8 cellular contexts compared by ENCODE assay signal in genomic region chr3:3178498-3179328, GRCh38. TPM values are rescaled to one million over a fixed set of nuclear protein-coding genes. Genes with fewer than 3 reads are reported as not detected.
A peak's percentile ranks its signal among the peaks of the same experiment; 100 is the strongest.
DNase-seq lines count a peak whose midpoint lies in the region; ATAC-seq and TF ChIP-seq lines count a peak whose summit lies in the region.

No MANE protein-coding gene starts in this region.

- TF ChIP-seq POLR2A in right lobe of liver (IDR thresholded peaks at IDR 0.05) = no peak

- peaks cover 0 to 2% (median 0%) of the 10 kb centered on the region in 7 donors for H3K9me3 Mint-ChIP-seq in CD4-positive, CD25-positive, alpha-beta regulatory T cell
- no peaks in the 10 kb centered on the region for H3K9me3 Mint-ChIP-seq in activated naive CD8-positive, alpha-beta T cell treated with anti-CD3 and anti-CD28 coated beads for 36 hours

- H3K27me3 Mint-ChIP-seq in CD4-positive, CD25-positive, alpha-beta regulatory T cell = peaks cover 5% of the 10 kb centered on the region
- no peaks in the 10 kb centered on the region for H3K27me3 Mint-ChIP-seq in activated naive CD8-positive, alpha-beta T cell treated with anti-CD3 and anti-CD28 coated beads for 36 hours

- WGBS in right lobe of liver (ENCODE audit: insufficient coverage, low coverage, low lambda C conversion rate, missing lambda C conversion rate) = 16% methylated on average over 16 of the region's 16 CpGs

- H3K4me1 ChIP-seq in CD4-positive, CD25-positive, alpha-beta regulatory T cell (ENCODE audit: control insufficient read depth, insufficient read depth, low read length, poor library complexity, severe bottlenecking) = peaks cover 45% of the 10 kb centered on the region
- peaks cover 0 to 16% (median 4%) of the 10 kb centered on the region in 4 donors for H3K4me1 ChIP-seq in right lobe of liver
- H3K4me1 ChIP-seq in upper lobe of right lung = peaks cover 28% of the 10 kb centered on the region

- peak overlapping the region; percentile 86 for H3K27ac ChIP-seq in CD4-positive, CD25-positive, alpha-beta regulatory T cell (ENCODE audit: insufficient read depth, low read length, poor library complexity, severe bottlenecking)
- peak overlapping the region; percentile 76 to 80 (median 79) for H3K27ac ChIP-seq in right lobe of liver
- H3K27ac ChIP-seq in upper lobe of right lung = peak overlapping the region; percentile 89

- intact Hi-C loops in right lobe of liver (cut with DNase I) = no loop called here
- intact Hi-C loops in upper lobe of right lung (cut with DNase I) = no loop called here

- peak overlapping the region; percentile 84 to 98 (median 93) for H3K4me3 Mint-ChIP-seq in CD4-positive, CD25-positive, alpha-beta regulatory T cell
- peak overlapping the region; percentile 97 for H3K4me3 Mint-ChIP-seq in activated naive CD8-positive, alpha-beta T cell treated with anti-CD3 and anti-CD28 coated beads for 36 hours

- H3K9me3 ChIP-seq in CD4-positive, CD25-positive, alpha-beta regulatory T cell (ENCODE audit: control insufficient read depth in 2 of 2, low read length in 2 of 2) = no peaks in the 10 kb centered on the region
- H3K9me3 ChIP-seq in right lobe of liver (peaks cover 0 to 3% (median 0%) of the 10 kb centered on the region in 4 donors), upper lobe of right lung (no peaks in the 10 kb centered on the region)

- no peak for TF ChIP-seq CTCF in right lobe of liver (IDR thresholded peaks at IDR 0.05)
- no peak for TF ChIP-seq CTCF in upper lobe of right lung (IDR thresholded peaks at IDR 0.05)

- H3K36me3 ChIP-seq in CD4-positive, CD25-positive, alpha-beta regulatory T cell (ENCODE audit: control insufficient read depth, insufficient read depth, low read length) = peaks cover 21% of the 10 kb centered on the region
- H3K36me3 ChIP-seq in right lobe of liver (peaks cover 0 to 15% (median 2%) of the 10 kb centered on the region in 4 donors), upper lobe of right lung (peaks cover 18% of the 10 kb centered on the region)

- no peaks in the 10 kb centered on the region for H3K27me3 ChIP-seq in CD4-positive, CD25-positive, alpha-beta regulatory T cell (ENCODE audit: control insufficient read depth, insufficient read depth, low read length)
- H3K27me3 ChIP-seq in right lobe of liver (no peaks in the 10 kb centered on the region), upper lobe of right lung (no peaks in the 10 kb centered on the region)

- DNase-seq in CD4-positive, CD25-positive, alpha-beta regulatory T cell = peak in 1 of 3 donors; percentile 23
- no peak for DNase-seq in activated naive CD8-positive, alpha-beta T cell treated with anti-CD3 and anti-CD28 coated beads for 36 hours
- DNase-seq in right lobe of liver (no peak), upper lobe of right lung (no peak), amniotic stem cell (lab: John Stamatoyannopoulos, UW) (no peak)

- peaks cover 35 to 56% (median 46%) of the 10 kb centered on the region in 4 donors for H3K4me1 Mint-ChIP-seq in CD4-positive, CD25-positive, alpha-beta regulatory T cell
- peaks cover 39% of the 10 kb centered on the region for H3K4me1 Mint-ChIP-seq in activated naive CD8-positive, alpha-beta T cell treated with anti-CD3 and anti-CD28 coated beads for 36 hours

- ATAC-seq in CD4-positive, CD25-positive, alpha-beta regulatory T cell (ENCODE audit: low read depth in 2 of 2) = peak in 1 of 2 donors; percentile 0
- ATAC-seq in HG02610 (IDR thresholded peaks at IDR 0.05; ENCODE audit: unreplicated experiment) = peak; percentile 1
- ATAC-seq in right lobe of liver = no peak
- ATAC-seq in upper lobe of right lung = no peak
- ATAC-seq in HG02973 (IDR thresholded peaks at IDR 0.05; ENCODE audit: unreplicated experiment) = no peak
- no peak for ATAC-seq in HG02840 (IDR thresholded peaks at IDR 0.05; ENCODE audit: low FRiP score, unreplicated experiment)

- H3K36me3 Mint-ChIP-seq in CD4-positive, CD25-positive, alpha-beta regulatory T cell = peaks cover 9% of the 10 kb centered on the region
- H3K36me3 Mint-ChIP-seq in activated naive CD8-positive, alpha-beta T cell treated with anti-CD3 and anti-CD28 coated beads for 36 hours = peaks cover 16% of the 10 kb centered on the region

- H3K4me3 ChIP-seq in CD4-positive, CD25-positive, alpha-beta regulatory T cell (ENCODE audit: low read depth, low read length) = peak overlapping the region; percentile 99
- H3K4me3 ChIP-seq in right lobe of liver (peak overlapping the region; percentile 90 to 98 (median 93)), upper lobe of right lung (peak overlapping the region; percentile 97)

- H3K27ac Mint-ChIP-seq in CD4-positive, CD25-positive, alpha-beta regulatory T cell = peak overlapping the region; percentile 94 to 97 (median 96)
- peak overlapping the region; percentile 90 for H3K27ac Mint-ChIP-seq in activated naive CD8-positive, alpha-beta T cell treated with anti-CD3 and anti-CD28 coated beads for 36 hours

RNA-seq across cellular contexts. Expression of gene CRBN, which starts 0.8 kb away (rescaled TPM):
- 137 TPM for total RNA-seq in CD4-positive, CD25-positive, alpha-beta regulatory T cell
- polyA plus RNA-seq in CD4-positive, CD25-positive, alpha-beta regulatory T cell = 100 to 1,000 TPM; 129 to 179 (median 169) TPM
- total RNA-seq in activated naive CD8-positive, alpha-beta T cell treated with anti-CD3 and anti-CD28 coated beads for 36 hours = 10 to 100 TPM; 37.7 to 43.6 TPM
- total RNA-seq in right lobe of liver (10 to 100 TPM; 21.7 to 32.3 (median 24.1) TPM), upper lobe of right lung (56.0 TPM)

RNA-seq across cellular contexts. Expression of gene TRNT1, which starts 52.0 kb away (rescaled TPM):
- total RNA-seq in CD4-positive, CD25-positive, alpha-beta regulatory T cell = 29.0 TPM
- polyA plus RNA-seq in CD4-positive, CD25-positive, alpha-beta regulatory T cell = 10 to 100 TPM; 20.3 to 27.2 (median 25.3) TPM
- total RNA-seq in activated naive CD8-positive, alpha-beta T cell treated with anti-CD3 and anti-CD28 coated beads for 36 hours = 10 to 100 TPM; 52.0 to 59.5 TPM
- total RNA-seq in right lobe of liver (10 to 100 TPM in 1 of 6 experiments, 1 to 10 TPM in 5; 7.4 to 11.8 (median 9.1) TPM), upper lobe of right lung (27.3 TPM)
